Comparison of ENCODE assay signal across 18 cellular contexts in genomic region chr5:171616002-171616780, GRCh38.
"Had no signal": no experiment of that assay in that cellular context is flagged by ENCODE, and none has a peak within 500 bp of the region (broad histone marks: within the 10 kb centered on the region; RNA-seq: fewer than 3 reads in every experiment).

No MANE protein-coding gene starts in this region.

- FAIRE-seq: endometrium, pancreas had no signal

- H3K27ac ChIP-seq: neutrophil, pancreas, right lobe of liver, stomach had no signal

- H3K27me3 ChIP-seq: neutrophil, pancreas, right lobe of liver had no signal

- H3K4me3 ChIP-seq: pancreas, right lobe of liver, stomach had no signal

- H3K9me3 ChIP-seq: neutrophil, pancreas, right lobe of liver, stomach had no signal

- ATAC-seq: activated CD4-positive, CD25-positive, alpha-beta regulatory T cell treated with anti-CD3 and anti-CD28 coated beads, Interleukin-2, amount 50 U/mL, for 24 hours; naive thymus-derived CD4-positive, alpha-beta T cell; pancreas; right lobe of liver; stimulated activated effector memory CD8-positive, alpha-beta T cell treated with anti-CD3 and anti-CD28 coated beads, Interleukin-12 subunit alpha, Interleukin-12 subunit beta, amount 100 ng/mL, for 72 hours had no signal

- DNase-seq: activated CD4-positive, alpha-beta T cell treated with anti-CD3 and anti-CD28 coated beads, Interleukin-2, amount 50 U/mL, for 1 hour; activated gamma-delta T cell; activated naive CD8-positive, alpha-beta T cell treated with anti-CD3 and anti-CD28 coated beads for 36 hours; amniotic stem cell; erythroblast; foreskin melanocyte; hypothalamus; naive thymus-derived CD4-positive, alpha-beta T cell; pancreas; stimulated activated CD4-positive, alpha-beta T cell treated with anti-CD3 and anti-CD28 coated beads, Interleukin-4, amount 100 ng/mL, for 24 hours; stomach; T-helper 1 cell; T-helper 9 cell had no signal

- H3K36me3 ChIP-seq: neutrophil, pancreas, right lobe of liver, stomach had no signal

- H3K4me1 ChIP-seq: pancreas, right lobe of liver, stomach had no signal
